ENCODE assay signal across 1 cellular context in the genomic region with DNA sequence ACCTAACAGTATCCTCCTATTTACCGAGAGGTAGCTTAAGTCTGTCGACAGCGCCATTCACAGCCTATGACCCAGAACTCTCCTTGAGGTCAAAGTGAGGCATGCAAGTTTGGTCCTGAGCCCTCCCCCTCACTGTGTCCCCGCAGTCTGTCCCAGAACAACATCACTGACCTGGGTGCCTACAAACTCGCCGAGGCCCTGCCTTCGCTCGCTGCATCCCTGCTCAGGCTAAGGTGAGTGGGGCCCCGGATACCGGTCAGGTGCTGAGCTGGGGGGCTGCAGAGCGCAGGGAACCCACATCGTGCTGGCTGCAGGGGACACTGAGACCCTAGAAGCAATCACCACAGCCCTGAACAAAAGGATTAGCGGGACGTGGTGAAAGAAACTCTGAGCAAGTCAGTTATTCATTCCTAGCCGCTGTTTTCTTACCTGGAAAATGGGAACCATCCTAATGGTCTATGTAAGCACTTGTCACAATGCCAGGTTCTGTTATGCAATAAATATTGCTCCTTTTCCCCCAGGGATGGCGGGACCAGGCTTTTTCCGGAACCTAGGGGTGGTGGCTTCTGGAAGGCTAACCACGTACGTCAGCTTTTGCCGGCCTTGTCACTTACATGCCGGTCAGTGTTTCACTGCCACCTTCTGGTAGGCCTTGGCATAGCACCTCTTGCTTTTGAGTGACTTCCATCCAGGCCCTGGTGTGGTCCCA.
A peak's percentile ranks its signal among the peaks of the same experiment; 100 is the strongest.
TF ChIP-seq lines count a peak whose summit lies in the region.

No MANE protein-coding gene starts in this region.

TF ChIP-seq in HepG2, 621 proteins besides CTCF, POLR2A, EP300 and RAD21 (continued from another document and continues in another):
- TF ChIP-seq, protein P1, sequence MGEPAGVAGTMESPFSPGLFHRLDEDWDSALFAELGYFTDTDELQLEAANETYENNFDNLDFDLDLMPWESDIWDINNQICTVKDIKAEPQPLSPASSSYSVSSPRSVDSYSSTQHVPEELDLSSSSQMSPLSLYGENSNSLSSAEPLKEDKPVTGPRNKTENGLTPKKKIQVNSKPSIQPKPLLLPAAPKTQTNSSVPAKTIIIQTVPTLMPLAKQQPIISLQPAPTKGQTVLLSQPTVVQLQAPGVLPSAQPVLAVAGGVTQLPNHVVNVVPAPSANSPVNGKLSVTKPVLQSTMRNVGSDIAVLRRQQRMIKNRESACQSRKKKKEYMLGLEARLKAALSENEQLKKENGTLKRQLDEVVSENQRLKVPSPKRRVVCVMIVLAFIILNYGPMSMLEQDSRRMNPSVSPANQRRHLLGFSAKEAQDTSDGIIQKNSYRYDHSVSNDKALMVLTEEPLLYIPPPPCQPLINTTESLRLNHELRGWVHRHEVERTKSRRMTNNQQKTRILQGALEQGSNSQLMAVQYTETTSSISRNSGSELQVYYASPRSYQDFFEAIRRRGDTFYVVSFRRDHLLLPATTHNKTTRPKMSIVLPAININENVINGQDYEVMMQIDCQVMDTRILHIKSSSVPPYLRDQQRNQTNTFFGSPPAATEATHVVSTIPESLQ (CRISPR knock-in tag; conservative IDR thresholded peaks at IDR 0.05), result peak; percentile 51; the same call in 1 of the 2 replicates
- TF ChIP-seq, protein P2, sequence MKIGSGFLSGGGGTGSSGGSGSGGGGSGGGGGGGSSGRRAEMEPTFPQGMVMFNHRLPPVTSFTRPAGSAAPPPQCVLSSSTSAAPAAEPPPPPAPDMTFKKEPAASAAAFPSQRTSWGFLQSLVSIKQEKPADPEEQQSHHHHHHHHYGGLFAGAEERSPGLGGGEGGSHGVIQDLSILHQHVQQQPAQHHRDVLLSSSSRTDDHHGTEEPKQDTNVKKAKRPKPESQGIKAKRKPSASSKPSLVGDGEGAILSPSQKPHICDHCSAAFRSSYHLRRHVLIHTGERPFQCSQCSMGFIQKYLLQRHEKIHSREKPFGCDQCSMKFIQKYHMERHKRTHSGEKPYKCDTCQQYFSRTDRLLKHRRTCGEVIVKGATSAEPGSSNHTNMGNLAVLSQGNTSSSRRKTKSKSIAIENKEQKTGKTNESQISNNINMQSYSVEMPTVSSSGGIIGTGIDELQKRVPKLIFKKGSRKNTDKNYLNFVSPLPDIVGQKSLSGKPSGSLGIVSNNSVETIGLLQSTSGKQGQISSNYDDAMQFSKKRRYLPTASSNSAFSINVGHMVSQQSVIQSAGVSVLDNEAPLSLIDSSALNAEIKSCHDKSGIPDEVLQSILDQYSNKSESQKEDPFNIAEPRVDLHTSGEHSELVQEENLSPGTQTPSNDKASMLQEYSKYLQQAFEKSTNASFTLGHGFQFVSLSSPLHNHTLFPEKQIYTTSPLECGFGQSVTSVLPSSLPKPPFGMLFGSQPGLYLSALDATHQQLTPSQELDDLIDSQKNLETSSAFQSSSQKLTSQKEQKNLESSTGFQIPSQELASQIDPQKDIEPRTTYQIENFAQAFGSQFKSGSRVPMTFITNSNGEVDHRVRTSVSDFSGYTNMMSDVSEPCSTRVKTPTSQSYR (CRISPR knock-in tag; IDR thresholded peaks at IDR 0.05; ENCODE audit: borderline replicate concordance), result no peak; the same call in 1 of the 2 replicates
- TF ChIP-seq FOXJ3 (CRISPR knock-in tag; IDR thresholded peaks at IDR 0.05; ENCODE audit: borderline replicate concordance), result no peak
- TF ChIP-seq, protein P3, sequence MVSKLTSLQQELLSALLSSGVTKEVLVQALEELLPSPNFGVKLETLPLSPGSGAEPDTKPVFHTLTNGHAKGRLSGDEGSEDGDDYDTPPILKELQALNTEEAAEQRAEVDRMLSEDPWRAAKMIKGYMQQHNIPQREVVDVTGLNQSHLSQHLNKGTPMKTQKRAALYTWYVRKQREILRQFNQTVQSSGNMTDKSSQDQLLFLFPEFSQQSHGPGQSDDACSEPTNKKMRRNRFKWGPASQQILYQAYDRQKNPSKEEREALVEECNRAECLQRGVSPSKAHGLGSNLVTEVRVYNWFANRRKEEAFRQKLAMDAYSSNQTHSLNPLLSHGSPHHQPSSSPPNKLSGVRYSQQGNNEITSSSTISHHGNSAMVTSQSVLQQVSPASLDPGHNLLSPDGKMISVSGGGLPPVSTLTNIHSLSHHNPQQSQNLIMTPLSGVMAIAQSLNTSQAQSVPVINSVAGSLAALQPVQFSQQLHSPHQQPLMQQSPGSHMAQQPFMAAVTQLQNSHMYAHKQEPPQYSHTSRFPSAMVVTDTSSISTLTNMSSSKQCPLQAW (CRISPR knock-in tag; IDR thresholded peaks at IDR 0.05), result peak; percentile 74; the same call in 1 of the 2 replicates
- TF ChIP-seq, protein P4, sequence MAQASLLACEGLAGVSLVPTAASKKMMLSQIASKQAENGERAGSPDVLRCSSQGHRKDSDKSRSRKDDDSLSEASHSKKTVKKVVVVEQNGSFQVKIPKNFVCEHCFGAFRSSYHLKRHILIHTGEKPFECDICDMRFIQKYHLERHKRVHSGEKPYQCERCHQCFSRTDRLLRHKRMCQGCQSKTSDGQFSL (CRISPR knock-in tag; IDR thresholded peaks at IDR 0.05), result no peak
- TF ChIP-seq ATF7 (IDR thresholded peaks at IDR 0.05), result no peak
- no peak for TF ChIP-seq ATF7 (CRISPR knock-in tag; IDR thresholded peaks at IDR 0.05)
- TF ChIP-seq SOX5 (CRISPR knock-in tag; IDR thresholded peaks at IDR 0.05; ENCODE audit: borderline replicate concordance), result peak; percentile 65; the same call in 1 of the 2 replicates
- TF ChIP-seq AGO1 (IDR thresholded peaks at IDR 0.05; ENCODE audit: low read depth, low read length, poor library complexity, severe bottlenecking), result no peak
- TF ChIP-seq ZNF589 (CRISPR knock-in tag; conservative IDR thresholded peaks at IDR 0.05), result no peak
- no peak for TF ChIP-seq GTF3A (CRISPR knock-in tag; conservative IDR thresholded peaks at IDR 0.05)
- TF ChIP-seq CEBPG (CRISPR knock-in tag; IDR thresholded peaks at IDR 0.05), result peak; percentile 70
- no peak for TF ChIP-seq ZNF367 (CRISPR knock-in tag; IDR thresholded peaks at IDR 0.05; ENCODE audit: borderline replicate concordance)
- TF ChIP-seq ZBTB7A (CRISPR knock-in tag; IDR thresholded peaks at IDR 0.05), result no peak
- TF ChIP-seq, protein P5, sequence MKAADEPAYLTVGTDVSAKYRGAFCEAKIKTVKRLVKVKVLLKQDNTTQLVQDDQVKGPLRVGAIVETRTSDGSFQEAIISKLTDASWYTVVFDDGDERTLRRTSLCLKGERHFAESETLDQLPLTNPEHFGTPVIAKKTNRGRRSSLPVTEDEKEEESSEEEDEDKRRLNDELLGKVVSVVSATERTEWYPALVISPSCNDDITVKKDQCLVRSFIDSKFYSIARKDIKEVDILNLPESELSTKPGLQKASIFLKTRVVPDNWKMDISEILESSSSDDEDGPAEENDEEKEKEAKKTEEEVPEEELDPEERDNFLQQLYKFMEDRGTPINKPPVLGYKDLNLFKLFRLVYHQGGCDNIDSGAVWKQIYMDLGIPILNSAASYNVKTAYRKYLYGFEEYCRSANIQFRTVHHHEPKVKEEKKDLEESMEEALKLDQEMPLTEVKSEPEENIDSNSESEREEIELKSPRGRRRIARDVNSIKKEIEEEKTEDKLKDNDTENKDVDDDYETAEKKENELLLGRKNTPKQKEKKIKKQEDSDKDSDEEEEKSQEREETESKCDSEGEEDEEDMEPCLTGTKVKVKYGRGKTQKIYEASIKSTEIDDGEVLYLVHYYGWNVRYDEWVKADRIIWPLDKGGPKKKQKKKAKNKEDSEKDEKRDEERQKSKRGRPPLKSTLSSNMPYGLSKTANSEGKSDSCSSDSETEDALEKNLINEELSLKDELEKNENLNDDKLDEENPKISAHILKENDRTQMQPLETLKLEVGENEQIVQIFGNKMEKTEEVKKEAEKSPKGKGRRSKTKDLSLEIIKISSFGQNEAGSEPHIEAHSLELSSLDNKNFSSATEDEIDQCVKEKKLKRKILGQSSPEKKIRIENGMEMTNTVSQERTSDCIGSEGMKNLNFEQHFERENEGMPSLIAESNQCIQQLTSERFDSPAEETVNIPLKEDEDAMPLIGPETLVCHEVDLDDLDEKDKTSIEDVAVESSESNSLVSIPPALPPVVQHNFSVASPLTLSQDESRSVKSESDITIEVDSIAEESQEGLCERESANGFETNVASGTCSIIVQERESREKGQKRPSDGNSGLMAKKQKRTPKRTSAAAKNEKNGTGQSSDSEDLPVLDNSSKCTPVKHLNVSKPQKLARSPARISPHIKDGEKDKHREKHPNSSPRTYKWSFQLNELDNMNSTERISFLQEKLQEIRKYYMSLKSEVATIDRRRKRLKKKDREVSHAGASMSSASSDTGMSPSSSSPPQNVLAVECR (CRISPR knock-in tag; IDR thresholded peaks at IDR 0.05; ENCODE audit: borderline replicate concordance), result peak; percentile 28; the same call in 1 of the 2 replicates
- no peak for TF ChIP-seq ZBTB1 (CRISPR knock-in tag; IDR thresholded peaks at IDR 0.05; ENCODE audit: borderline replicate concordance)
- no peak for TF ChIP-seq ZSCAN31 (CRISPR knock-in tag; IDR thresholded peaks at IDR 0.05; ENCODE audit: low read depth)
- TF ChIP-seq, protein P6, sequence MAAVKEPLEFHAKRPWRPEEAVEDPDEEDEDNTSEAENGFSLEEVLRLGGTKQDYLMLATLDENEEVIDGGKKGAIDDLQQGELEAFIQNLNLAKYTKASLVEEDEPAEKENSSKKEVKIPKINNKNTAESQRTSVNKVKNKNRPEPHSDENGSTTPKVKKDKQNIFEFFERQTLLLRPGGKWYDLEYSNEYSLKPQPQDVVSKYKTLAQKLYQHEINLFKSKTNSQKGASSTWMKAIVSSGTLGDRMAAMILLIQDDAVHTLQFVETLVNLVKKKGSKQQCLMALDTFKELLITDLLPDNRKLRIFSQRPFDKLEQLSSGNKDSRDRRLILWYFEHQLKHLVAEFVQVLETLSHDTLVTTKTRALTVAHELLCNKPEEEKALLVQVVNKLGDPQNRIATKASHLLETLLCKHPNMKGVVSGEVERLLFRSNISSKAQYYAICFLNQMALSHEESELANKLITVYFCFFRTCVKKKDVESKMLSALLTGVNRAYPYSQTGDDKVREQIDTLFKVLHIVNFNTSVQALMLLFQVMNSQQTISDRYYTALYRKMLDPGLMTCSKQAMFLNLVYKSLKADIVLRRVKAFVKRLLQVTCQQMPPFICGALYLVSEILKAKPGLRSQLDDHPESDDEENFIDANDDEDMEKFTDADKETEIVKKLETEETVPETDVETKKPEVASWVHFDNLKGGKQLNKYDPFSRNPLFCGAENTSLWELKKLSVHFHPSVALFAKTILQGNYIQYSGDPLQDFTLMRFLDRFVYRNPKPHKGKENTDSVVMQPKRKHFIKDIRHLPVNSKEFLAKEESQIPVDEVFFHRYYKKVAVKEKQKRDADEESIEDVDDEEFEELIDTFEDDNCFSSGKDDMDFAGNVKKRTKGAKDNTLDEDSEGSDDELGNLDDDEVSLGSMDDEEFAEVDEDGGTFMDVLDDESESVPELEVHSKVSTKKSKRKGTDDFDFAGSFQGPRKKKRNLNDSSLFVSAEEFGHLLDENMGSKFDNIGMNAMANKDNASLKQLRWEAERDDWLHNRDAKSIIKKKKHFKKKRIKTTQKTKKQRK (IDR thresholded peaks at IDR 0.05; ENCODE audit: low read length), result no peak
- TF ChIP-seq ZMYM4 (CRISPR knock-in tag; IDR thresholded peaks at IDR 0.05), result peak; percentile 38; the same call in 1 of the 2 replicates
- TF ChIP-seq CHD4 (IDR thresholded peaks at IDR 0.05; ENCODE audit: borderline replicate concordance, low read length), result no peak
- TF ChIP-seq, protein P7, sequence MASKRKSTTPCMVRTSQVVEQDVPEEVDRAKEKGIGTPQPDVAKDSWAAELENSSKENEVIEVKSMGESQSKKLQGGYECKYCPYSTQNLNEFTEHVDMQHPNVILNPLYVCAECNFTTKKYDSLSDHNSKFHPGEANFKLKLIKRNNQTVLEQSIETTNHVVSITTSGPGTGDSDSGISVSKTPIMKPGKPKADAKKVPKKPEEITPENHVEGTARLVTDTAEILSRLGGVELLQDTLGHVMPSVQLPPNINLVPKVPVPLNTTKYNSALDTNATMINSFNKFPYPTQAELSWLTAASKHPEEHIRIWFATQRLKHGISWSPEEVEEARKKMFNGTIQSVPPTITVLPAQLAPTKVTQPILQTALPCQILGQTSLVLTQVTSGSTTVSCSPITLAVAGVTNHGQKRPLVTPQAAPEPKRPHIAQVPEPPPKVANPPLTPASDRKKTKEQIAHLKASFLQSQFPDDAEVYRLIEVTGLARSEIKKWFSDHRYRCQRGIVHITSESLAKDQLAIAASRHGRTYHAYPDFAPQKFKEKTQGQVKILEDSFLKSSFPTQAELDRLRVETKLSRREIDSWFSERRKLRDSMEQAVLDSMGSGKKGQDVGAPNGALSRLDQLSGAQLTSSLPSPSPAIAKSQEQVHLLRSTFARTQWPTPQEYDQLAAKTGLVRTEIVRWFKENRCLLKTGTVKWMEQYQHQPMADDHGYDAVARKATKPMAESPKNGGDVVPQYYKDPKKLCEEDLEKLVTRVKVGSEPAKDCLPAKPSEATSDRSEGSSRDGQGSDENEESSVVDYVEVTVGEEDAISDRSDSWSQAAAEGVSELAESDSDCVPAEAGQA (IDR thresholded peaks at IDR 0.05; ENCODE audit: low read depth), result no peak
- TF ChIP-seq, protein P7 (CRISPR knock-in tag; IDR thresholded peaks at IDR 0.05; ENCODE audit: borderline replicate concordance), result no peak
- TF ChIP-seq ARHGAP35 (CRISPR knock-in tag; IDR thresholded peaks at IDR 0.05; ENCODE audit: borderline replicate concordance), result no peak
- TF ChIP-seq NFE2 (CRISPR knock-in tag; IDR thresholded peaks at IDR 0.05), result 0 out of 2 replicates have a peak, but pooled peaks have one; percentile 16
- TF ChIP-seq KLF6 (CRISPR knock-in tag; IDR thresholded peaks at IDR 0.05), result peak; percentile 71; the same call in 1 of the 2 replicates
- TF ChIP-seq, protein P8, sequence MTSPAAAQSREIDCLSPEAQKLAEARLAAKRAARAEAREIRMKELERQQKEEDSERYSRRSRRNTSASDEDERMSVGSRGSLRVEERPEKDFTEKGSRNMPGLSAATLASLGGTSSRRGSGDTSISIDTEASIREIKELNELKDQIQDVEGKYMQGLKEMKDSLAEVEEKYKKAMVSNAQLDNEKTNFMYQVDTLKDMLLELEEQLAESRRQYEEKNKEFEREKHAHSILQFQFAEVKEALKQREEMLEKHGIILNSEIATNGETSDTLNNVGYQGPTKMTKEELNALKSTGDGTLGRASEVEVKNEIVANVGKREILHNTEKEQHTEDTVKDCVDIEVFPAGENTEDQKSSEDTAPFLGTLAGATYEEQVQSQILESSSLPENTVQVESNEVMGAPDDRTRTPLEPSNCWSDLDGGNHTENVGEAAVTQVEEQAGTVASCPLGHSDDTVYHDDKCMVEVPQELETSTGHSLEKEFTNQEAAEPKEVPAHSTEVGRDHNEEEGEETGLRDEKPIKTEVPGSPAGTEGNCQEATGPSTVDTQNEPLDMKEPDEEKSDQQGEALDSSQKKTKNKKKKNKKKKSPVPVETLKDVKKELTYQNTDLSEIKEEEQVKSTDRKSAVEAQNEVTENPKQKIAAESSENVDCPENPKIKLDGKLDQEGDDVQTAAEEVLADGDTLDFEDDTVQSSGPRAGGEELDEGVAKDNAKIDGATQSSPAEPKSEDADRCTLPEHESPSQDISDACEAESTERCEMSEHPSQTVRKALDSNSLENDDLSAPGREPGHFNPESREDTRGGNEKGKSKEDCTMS (CRISPR knock-in tag; conservative IDR thresholded peaks at IDR 0.05), result no peak
